ENCODE assay signal across 8 cellular contexts in genomic region chr3:115658337-115659181, GRCh38. TPM values are rescaled to one million over a fixed set of nuclear protein-coding genes. Genes with fewer than 3 reads are reported as not detected.
DNase-seq lines count a peak whose midpoint lies in the region; ATAC-seq and TF ChIP-seq lines count a peak whose summit lies in the region.

No MANE protein-coding gene starts in this region.

- H3K4me2 ChIP-seq in DND-41 (ENCODE audit: insufficient read depth, low read length) (peak overlapping the region; percentile 71), KMS-11 (peak overlapping the region; percentile 87)

- TF ChIP-seq CTCF in DND-41 (IDR thresholded peaks at IDR 0.05; ENCODE audit: borderline replicate concordance, extremely low read depth, low read length, poor library complexity, severe bottlenecking) (peak; percentile 20), KMS-11 (conservative IDR thresholded peaks at IDR 0.05; ENCODE audit: low read depth, low read length) (no peak), suprapubic skin (IDR thresholded peaks at IDR 0.05) (no peak)

- H2AFZ ChIP-seq in DND-41 (ENCODE audit: low read depth, low read length) (peak overlapping the region; percentile 87), KMS-11 (ENCODE audit: low read depth) (peak overlapping the region; percentile 93)

- H3K9me3 ChIP-seq in DND-41 (ENCODE audit: insufficient read depth, low read length, severe bottlenecking) (no peaks in the 10 kb centered on the region), SJSA1 (replicated peaks) (no peaks in the 10 kb centered on the region), suprapubic skin (no peaks in the 10 kb centered on the region)

- H3K36me3 ChIP-seq in DND-41 (ENCODE audit: insufficient read depth, low read length) (no peaks in the 10 kb centered on the region), KMS-11 (ENCODE audit: insufficient read depth) (no peaks in the 10 kb centered on the region), SJSA1 (no peaks in the 10 kb centered on the region), suprapubic skin (no peaks in the 10 kb centered on the region)

- H3K27ac ChIP-seq in DND-41 (ENCODE audit: low read length) (peak overlapping the region; percentile 51), KMS-11 (peak overlapping the region; percentile 100), SJSA1 (peak overlapping the region; percentile 91), suprapubic skin (peak overlapping the region; percentile 91)

- H3K27me3 ChIP-seq in DND-41 (ENCODE audit: insufficient read depth, low read length, poor library complexity) (peaks cover 17% of the 10 kb centered on the region), KMS-11 (ENCODE audit: insufficient read depth, low read depth) (no peaks in the 10 kb centered on the region), SJSA1 (replicated peaks) (0 out of 2 replicates have a peak, but pooled peaks cover 3% of the 10 kb centered on the region), suprapubic skin (no peaks in the 10 kb centered on the region)

- H3K4me3 ChIP-seq in DND-41 (ENCODE audit: low read depth in 1 of 2, low read length in 2 of 2) (peak overlapping the region; percentile 18 to 61), KMS-11 (IDR thresholded peaks at IDR 0.05; ENCODE audit: insufficient read depth, low read depth, low read length) (peak overlapping the region; percentile 82), SJSA1 (peak overlapping the region; percentile 51), suprapubic skin (peak overlapping the region; percentile 70)

- H4K20me1 ChIP-seq in DND-41 (ENCODE audit: insufficient read depth, low read length) (no peaks in the 10 kb centered on the region), KMS-11 (ENCODE audit: insufficient read depth) (no peaks in the 10 kb centered on the region)

- H3K4me1 ChIP-seq in DND-41 (ENCODE audit: insufficient read depth, low read length) (peaks cover 28% of the 10 kb centered on the region), KMS-11 (ENCODE audit: low read depth, poor library complexity, severe bottlenecking) (peaks cover 55% of the 10 kb centered on the region), SJSA1 (replicated peaks) (peaks cover 17% of the 10 kb centered on the region), suprapubic skin (peaks cover 18% of the 10 kb centered on the region)

- H3K79me2 ChIP-seq in DND-41 (ENCODE audit: insufficient read depth, low read length) (no peaks in the 10 kb centered on the region), KMS-11 (ENCODE audit: insufficient read depth, low read depth) (0 out of 2 replicates have a peak, but pooled peaks cover 5% of the 10 kb centered on the region)

- DNase-seq in DND-41: peak; percentile 72
- DNase-seq in SJSA1 (ENCODE audit: low read depth in 1 of 2, low spot score in 2 of 2): peak; percentile 84 to 87
- peak; percentile 70 for DNase-seq in activated naive CD4-positive, alpha-beta T cell treated with anti-CD3 and anti-CD28 coated beads, Interleukin-2, amount 50 U/mL, for 16 hours
- peak; percentile 14 for DNase-seq in glomerular endothelial cell (ENCODE audit: extremely low read depth, low read depth, low spot score)
- peak; percentile 57 for DNase-seq in occipital lobe (lab: John Stamatoyannopoulos, UW)
- DNase-seq in suprapubic skin (ENCODE audit: low spot score in 2 of 2): peak; percentile 83 to 85

- TF ChIP-seq EP300 in suprapubic skin (IDR thresholded peaks at IDR 0.05): no peak

- ATAC-seq in DND-41 (ENCODE audit: insufficient read depth, low read depth): peak; percentile 91
- ATAC-seq in GM21786 (IDR thresholded peaks at IDR 0.05; ENCODE audit: unreplicated experiment): peak; percentile 73

- H3K9ac ChIP-seq in DND-41 (ENCODE audit: low read depth, low read length) (peak overlapping the region; percentile 59), KMS-11 (peak overlapping the region; percentile 99)

- peak in 1 of 2 donors; percentile 62 for TF ChIP-seq POLR2A in suprapubic skin (IDR thresholded peaks at IDR 0.05)

- under 1% methylated on average over 52 of the region's 58 CpGs for whole genome bisulfite sequencing in suprapubic skin

RNA-seq across cellular contexts. Expression of gene GAP43, which starts 35.2 kb away (rescaled TPM):
- not detected in 2 replicates for total RNA-seq in SJSA1 (2014; rRNA removed; shearing (Covaris generic))
- total RNA-seq in glomerular endothelial cell (0.18 TPM in 1 of 2 replicates, not detected in the other), occipital lobe (148 TPM), suprapubic skin (not detected)

Comparison
In these comparisons a context has a peak if more than half of its experiments do, and no peak if none do; other contexts are left out.
1. Peak in every context shown above with its lines: DNase-seq, ATAC-seq, H3K4me3 ChIP-seq and H3K27ac ChIP-seq.
2. DNase-seq: peak in every context shown above with its lines; median percentile 86 in SJSA1; 84 in suprapubic skin; 72 in DND-41; 70 in activated naive CD4-positive, alpha-beta T cell treated with anti-CD3 and anti-CD28 coated beads, Interleukin-2, amount 50 U/mL, for 16 hours; 57 in occipital lobe; 14 in glomerular endothelial cell.
3. RNA of gene GAP43, which starts 35.2 kb away (total RNA-seq): 148 TPM in occipital lobe (single experiment); 0.18 TPM in glomerular endothelial cell, not detected in SJSA1 and not detected in suprapubic skin; every median in the first group is over 100 times any median in the second.